In the genomic region with DNA sequence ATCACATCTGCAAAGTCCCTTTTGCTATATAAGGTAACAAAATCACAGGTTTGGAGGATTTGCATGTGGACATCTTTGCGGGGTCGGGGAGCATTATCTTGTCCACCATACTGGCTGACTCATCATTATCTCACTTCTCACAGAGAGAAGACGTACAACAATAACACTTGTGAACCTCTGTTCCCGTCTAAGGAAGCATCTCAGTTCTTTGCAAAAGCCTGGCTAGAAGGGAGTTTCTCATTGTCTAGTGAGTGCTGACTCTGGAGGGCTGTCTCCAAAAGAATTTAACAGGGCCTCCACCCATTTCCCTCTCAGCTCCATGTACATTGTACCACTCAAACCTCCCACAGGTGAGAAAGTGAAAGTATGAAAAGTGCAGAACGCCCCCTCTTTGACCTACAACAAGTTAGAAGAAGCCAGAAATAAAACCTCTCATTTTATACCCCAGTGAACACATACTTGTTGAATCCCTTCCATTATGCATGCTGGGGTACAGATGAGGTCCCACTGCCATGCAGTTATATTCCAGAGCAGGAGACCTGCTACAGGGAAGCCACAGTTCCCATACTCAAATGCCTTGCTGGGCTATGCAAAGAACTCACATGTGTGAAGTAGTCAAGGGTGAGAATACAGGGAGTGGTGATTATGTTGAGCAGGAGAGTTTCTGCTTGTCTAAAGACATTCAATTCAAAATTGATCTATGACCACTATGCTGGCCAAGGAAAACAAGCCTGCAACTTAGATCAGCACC, we compare ENCODE assay signal across 12 cellular contexts.
DNase-seq lines count a peak whose midpoint lies in the region; ATAC-seq and TF ChIP-seq lines count a peak whose summit lies in the region.
"Had no signal": no experiment of that assay in that cellular context is flagged by ENCODE, and none has a peak within 500 bp of the region (broad histone marks: within the 10 kb centered on the region; RNA-seq: fewer than 3 reads in every experiment).

No MANE protein-coding gene starts in this region.

- peaks cover 11% of the 10 kb centered on the region for H3K4me1 ChIP-seq in OCI-LY1 (ENCODE audit: insufficient read depth, low read length, severe bottlenecking)
- no peaks in the 10 kb centered on the region for H3K4me1 ChIP-seq in psoas muscle

- intact Hi-C loops in psoas muscle (cut with DNase I), result no loop called here

- no peak overlapping the region for H3K4me3 ChIP-seq in OCI-LY1 (ENCODE audit: low read depth, low read length, poor library complexity, severe bottlenecking)
- no peak overlapping the region for H3K4me3 ChIP-seq in psoas muscle

- H3K27ac Mint-ChIP-seq in stimulated activated effector memory CD8-positive, alpha-beta T cell treated with anti-CD3 and anti-CD28 coated beads, Interleukin-12 subunit alpha, Interleukin-12 subunit beta, amount 100 ng/mL, for 72 hours, result no peak overlapping the region
- H3K27ac Mint-ChIP-seq: activated naive CD4-positive, alpha-beta T cell treated with anti-CD3 and anti-CD28 coated beads, Interleukin-2, amount 50 U/mL, for 24 hours had no signal

- H3K4me1 Mint-ChIP-seq in stimulated activated effector memory CD8-positive, alpha-beta T cell treated with anti-CD3 and anti-CD28 coated beads, Interleukin-12 subunit alpha, Interleukin-12 subunit beta, amount 100 ng/mL, for 72 hours, result peaks cover 7% of the 10 kb centered on the region

- TF ChIP-seq CTCF in OCI-LY1 (IDR thresholded peaks at IDR 0.05; ENCODE audit: low read length), result no peak
- TF ChIP-seq CTCF in psoas muscle (IDR thresholded peaks at IDR 0.05), result no peak

- no peak for DNase-seq in stimulated activated effector memory CD8-positive, alpha-beta T cell treated with anti-CD3 and anti-CD28 coated beads, Interleukin-12 subunit alpha, Interleukin-12 subunit beta, amount 100 ng/mL, for 72 hours (ENCODE audit: low spot score in 2 of 2)
- DNase-seq in psoas muscle (no peak), SHP77 (lab: John Stamatoyannopoulos, UW) (no peak), AG20443 (ENCODE audit: low spot score) (no peak)
- DNase-seq: NCI-H345, T-helper 9 cell had no signal

- ATAC-seq in GM18870 (IDR thresholded peaks at IDR 0.05; ENCODE audit: unreplicated experiment) (peak; percentile 64), HG02642 (IDR thresholded peaks at IDR 0.05; ENCODE audit: poor library complexity, unreplicated experiment) (peak; percentile 59), psoas muscle (no peak)
- peak; percentile 19 for ATAC-seq in stimulated activated effector memory CD8-positive, alpha-beta T cell treated with anti-CD3 and anti-CD28 coated beads, Interleukin-12 subunit alpha, Interleukin-12 subunit beta, amount 100 ng/mL, for 72 hours
- ATAC-seq: sciatic nerve had no signal

- H3K9ac ChIP-seq in OCI-LY1 (ENCODE audit: low read length), result no peak overlapping the region

- H2AFZ ChIP-seq in OCI-LY1 (ENCODE audit: low read length), result 0 out of 2 replicates have a peak overlapping the region, but pooled peaks have one; percentile 42

- peak overlapping the region; percentile 11; the same call in 1 of the 2 replicates for H3K4me2 ChIP-seq in OCI-LY1 (ENCODE audit: low read length)

- H3K79me2 ChIP-seq in OCI-LY1 (ENCODE audit: insufficient read depth, low read length), result no peaks in the 10 kb centered on the region

- H3K27ac ChIP-seq in OCI-LY1 (ENCODE audit: low read depth, low read length, poor library complexity, severe bottlenecking), result no peak overlapping the region
- no peak overlapping the region for H3K27ac ChIP-seq in psoas muscle
- H3K27ac ChIP-seq: epithelial cell of prostate had no signal

- H3K36me3 ChIP-seq in OCI-LY1 (ENCODE audit: insufficient read depth, low read length) (no peaks in the 10 kb centered on the region), psoas muscle (ENCODE audit: insufficient read depth in 1 of 2, low read depth in 1 of 2) (no peaks in the 10 kb centered on the region)

- H3K27me3 ChIP-seq in OCI-LY1 (ENCODE audit: insufficient read depth, low read length), result no peaks in the 10 kb centered on the region
- H3K27me3 ChIP-seq in psoas muscle (ENCODE audit: insufficient read depth in 3 of 3, low read length in 2 of 3), result no peaks in the 10 kb centered on the region

- WGBS in psoas muscle, 3 donors, result 75 to 83% (median 81%) methylated on average over 5 of the region's 5 CpGs

- no peaks in the 10 kb centered on the region for H3K9me2 ChIP-seq in OCI-LY1 (ENCODE audit: low read depth, low read length)

- H3F3A ChIP-seq in OCI-LY1 (ENCODE audit: insufficient read depth, low read length), result no peaks in the 10 kb centered on the region

- no peaks in the 10 kb centered on the region for H3K36me3 Mint-ChIP-seq in stimulated activated effector memory CD8-positive, alpha-beta T cell treated with anti-CD3 and anti-CD28 coated beads, Interleukin-12 subunit alpha, Interleukin-12 subunit beta, amount 100 ng/mL, for 72 hours

- H3K4me3 Mint-ChIP-seq in stimulated activated effector memory CD8-positive, alpha-beta T cell treated with anti-CD3 and anti-CD28 coated beads, Interleukin-12 subunit alpha, Interleukin-12 subunit beta, amount 100 ng/mL, for 72 hours, result no peak overlapping the region
- H3K4me3 Mint-ChIP-seq: activated naive CD4-positive, alpha-beta T cell treated with anti-CD3 and anti-CD28 coated beads, Interleukin-2, amount 50 U/mL, for 24 hours had no signal

- no peaks in the 10 kb centered on the region for H3K9me3 ChIP-seq in OCI-LY1 (ENCODE audit: low read length)
- no peaks in the 10 kb centered on the region for H3K9me3 ChIP-seq in psoas muscle

- H4K20me1 ChIP-seq in OCI-LY1 (ENCODE audit: insufficient read depth, low read length), result no peaks in the 10 kb centered on the region

- H3K9me3 Mint-ChIP-seq in stimulated activated effector memory CD8-positive, alpha-beta T cell treated with anti-CD3 and anti-CD28 coated beads, Interleukin-12 subunit alpha, Interleukin-12 subunit beta, amount 100 ng/mL, for 72 hours, result peaks cover 15% of the 10 kb centered on the region

Comparison
In these comparisons a context has a peak if more than half of its experiments do, and no peak if none do; other contexts are left out.
1. ATAC-seq: peak in GM18870 (single experiment), HG02642 (single experiment) and stimulated activated effector memory CD8-positive, alpha-beta T cell treated with anti-CD3 and anti-CD28 coated beads, Interleukin-12 subunit alpha, Interleukin-12 subunit beta, amount 100 ng/mL, for 72 hours (single experiment); none in psoas muscle (0 of 4).